In the genomic region with DNA sequence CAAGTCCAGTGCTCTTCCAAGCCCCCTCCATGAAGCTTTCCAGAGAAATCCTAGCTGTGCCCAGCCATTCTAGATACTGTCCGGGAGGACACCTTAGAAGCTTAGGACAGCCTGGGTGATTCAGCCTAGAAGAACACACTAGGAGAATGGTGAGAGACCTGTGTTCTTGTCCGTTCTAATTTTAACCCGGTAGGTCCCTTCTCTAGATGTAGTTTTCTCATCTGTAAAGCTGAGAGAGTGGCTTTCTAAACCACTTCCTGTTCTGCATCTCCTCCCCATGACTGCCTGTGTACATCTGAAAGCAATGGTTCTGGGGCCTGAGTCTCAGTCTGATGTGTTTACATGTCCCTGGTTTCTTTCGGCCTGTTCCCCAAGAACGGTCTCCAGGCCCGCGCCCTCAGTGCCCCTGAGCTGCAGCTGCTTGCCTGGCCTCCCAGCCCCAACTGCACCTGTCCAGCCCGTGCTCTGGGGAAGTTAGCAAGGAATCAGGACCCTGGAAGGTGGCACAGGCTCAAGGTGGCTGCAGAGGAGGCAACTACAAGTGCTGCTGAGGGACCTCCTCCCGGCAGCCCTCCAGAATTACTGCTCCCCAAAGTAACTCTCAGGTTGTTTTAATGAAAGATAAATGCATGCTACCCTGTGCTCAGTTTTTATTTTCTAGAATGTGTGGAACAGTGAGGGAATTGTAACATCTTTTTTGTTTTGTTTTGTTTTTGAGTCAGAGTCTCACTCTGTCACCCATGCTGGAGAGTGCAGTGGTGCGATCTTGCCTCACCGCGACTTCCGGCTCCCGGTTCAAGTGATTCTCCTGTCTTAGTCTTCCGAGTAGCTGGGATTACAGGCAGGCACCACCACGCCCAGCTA, we compare ENCODE assay signal across 9 cellular contexts.
DNase-seq lines count a peak whose midpoint lies in the region; ATAC-seq, FAIRE-seq and TF ChIP-seq lines count a peak whose summit lies in the region.
"Had no signal": no experiment of that assay in that cellular context is flagged by ENCODE, and none has a peak within 500 bp of the region (broad histone marks: within the 10 kb centered on the region; RNA-seq: fewer than 3 reads in every experiment).

No MANE protein-coding gene starts in this region.

- no TSS peak for BruUV-seq in HepG2 (replicated peaks; lab: Mats Ljungman, UMichigan)

- H2BK5ac ChIP-seq in mesenchymal stem cell (ENCODE audit: low read depth, low read length, poor library complexity, severe bottlenecking): no peak overlapping the region

- H2AFZ ChIP-seq in HepG2 (ENCODE audit: low read length) (no peak overlapping the region), mesenchymal stem cell (ENCODE audit: low read depth, low read length) (peak overlapping the region; percentile 1)

- H3K36me3 ChIP-seq in right lobe of liver (no peaks in the 10 kb centered on the region), HepG2 (replicated peaks in 1 of 2; ENCODE audit: control insufficient read depth in 1 of 2, insufficient read depth in 2 of 2, low read length in 2 of 2) (no peaks in the 10 kb centered on the region), mesenchymal stem cell (ENCODE audit: control insufficient read depth in 1 of 2, insufficient read depth in 2 of 2, low read depth in 1 of 2, low read length in 2 of 2) (no peaks in the 10 kb centered on the region)
- H3K36me3 ChIP-seq: pancreas had no signal

- H3K4me3 ChIP-seq in right lobe of liver (no peak overlapping the region), HepG2 (replicated peaks in 1 of 3; ENCODE audit: insufficient read depth in 1 of 3, low read depth in 2 of 3, low read length in 3 of 3) (no peak overlapping the region), mesenchymal stem cell (ENCODE audit: insufficient read depth in 1 of 2, low read depth in 1 of 2, low read length in 2 of 2) (no peak overlapping the region)
- H3K4me3 ChIP-seq: pancreas had no signal

- FAIRE-seq in HepG2 (lab: Jason Lieb, UNC): no peak
- FAIRE-seq: pancreas had no signal

- ATAC-seq in right lobe of liver: peak; percentile 37 to 62 (median 49)
- ATAC-seq in HepG2: no peak
- peak; percentile 84 for ATAC-seq in HG03196 (IDR thresholded peaks at IDR 0.05; ENCODE audit: unreplicated experiment)

- no peak overlapping the region for H3K23ac ChIP-seq in mesenchymal stem cell (ENCODE audit: low read length in 2 of 2)

- H2BK120ac ChIP-seq in mesenchymal stem cell (ENCODE audit: low read depth, low read length): no peak overlapping the region

- H3K27ac ChIP-seq in right lobe of liver (no peak overlapping the region), HepG2 (ENCODE audit: extremely low read length, insufficient read depth, low read length) (no peak overlapping the region), mesenchymal stem cell (ENCODE audit: low read length, poor library complexity, severe bottlenecking) (no peak overlapping the region)
- H3K27ac ChIP-seq: pancreas had no signal

- peak overlapping the region in 1 of 2 experiments; percentile 18 for H3K14ac ChIP-seq in mesenchymal stem cell (ENCODE audit: low read length in 2 of 2)

- DNase-seq in right lobe of liver: no peak
- DNase-seq in HepG2 (ENCODE audit: low spot score): no peak
- peak; percentile 32 to 35 for DNase-seq in activated CD4-positive, alpha-beta T cell treated with anti-CD3 and anti-CD28 coated beads for 4 hours
- peak; percentile 73 for DNase-seq in mesenchymal stem cell
- DNase-seq in NCI-H524 treated with DMSO at 0.1 percent for 48 hours (lab: John Stamatoyannopoulos, UW): no peak
- DNase-seq in NCI-H2196 treated with DMSO at 0.1 percent for 48 hours (lab: John Stamatoyannopoulos, UW; ENCODE audit: unreplicated experiment): no peak
- DNase-seq in NCI-H1930 (lab: John Stamatoyannopoulos, UW): no peak
- DNase-seq: pancreas had no signal

- H4K20me1 ChIP-seq in HepG2 (ENCODE audit: insufficient read depth, low read length): no peaks in the 10 kb centered on the region

- H3K4ac ChIP-seq in mesenchymal stem cell (ENCODE audit: low read depth in 1 of 2, low read length in 2 of 2): no peak overlapping the region

- H2BK12ac ChIP-seq in mesenchymal stem cell (ENCODE audit: low read length in 2 of 2): peak overlapping the region in 1 of 2 experiments; percentile 72

- H4K8ac ChIP-seq in mesenchymal stem cell (ENCODE audit: low read length): peak overlapping the region; percentile 10

- no peak overlapping the region for H2AK5ac ChIP-seq in mesenchymal stem cell (ENCODE audit: low read length, severe bottlenecking)

- TF ChIP-seq RAD21 in HepG2 (CRISPR knock-in tag; IDR thresholded peaks at IDR 0.05): no peak

- H4K91ac ChIP-seq in mesenchymal stem cell (ENCODE audit: low read length): no peak overlapping the region

- H2BK15ac ChIP-seq in mesenchymal stem cell (ENCODE audit: low read depth, poor library complexity, severe bottlenecking): no peak overlapping the region

- 72% methylated on average over 13 of the region's 16 CpGs for WGBS in right lobe of liver (ENCODE audit: insufficient coverage, low coverage, low lambda C conversion rate, missing lambda C conversion rate)
- WGBS in HepG2 (ENCODE audit: low lambda C conversion rate): 59% methylated on average over 16 of the region's 16 CpGs
- WGBS in mesenchymal stem cell: 64% methylated on average over 15 of the region's 16 CpGs

- H3K79me2 ChIP-seq in HepG2 (ENCODE audit: insufficient read depth, low read length): no peaks in the 10 kb centered on the region

- TF ChIP-seq POLR2A in right lobe of liver (IDR thresholded peaks at IDR 0.05): no peak
- TF ChIP-seq POLR2A in HepG2 (IDR thresholded peaks at IDR 0.05; ENCODE audit: insufficient read depth in 1 of 2, low read depth in 2 of 2, low read length in 2 of 2): no peak

- intact Hi-C loops in right lobe of liver (cut with DNase I) (no loop called here), HepG2 (cut with micrococcal nuclease; ENCODE audit: unreplicated experiment) (no loop called here)

- no peaks in the 10 kb centered on the region for H3K79me1 ChIP-seq in mesenchymal stem cell (replicated peaks; ENCODE audit: low read length, poor library complexity, severe bottlenecking)

- no peaks in the 10 kb centered on the region for H3K9me3 ChIP-seq in right lobe of liver
- no peaks in the 10 kb centered on the region for H3K9me3 ChIP-seq in HepG2 (ENCODE audit: low read length)
- H3K9me3 ChIP-seq in mesenchymal stem cell (ENCODE audit: control insufficient read depth, low read length): no peaks in the 10 kb centered on the region
- H3K9me3 ChIP-seq: pancreas had no signal

- H3K4me1 ChIP-seq in right lobe of liver (peaks cover 0 to 4% (median 0%) of the 10 kb centered on the region in 4 donors), HepG2 (ENCODE audit: insufficient read depth, low read length) (0 out of 2 replicates have a peak, but pooled peaks cover 7% of the 10 kb centered on the region), mesenchymal stem cell (ENCODE audit: control insufficient read depth, insufficient read depth, low read depth, low read length) (no peaks in the 10 kb centered on the region)
- H3K4me1 ChIP-seq: pancreas had no signal

- in situ Hi-C loops in HepG2 (cut with HindIII; ENCODE audit: extremely low pct_ligation_motif_present, low pct_unique_long_range_greater_than_20kb): no loop called here

- no peak for TF ChIP-seq EP300 in HepG2 (IDR thresholded peaks at IDR 0.05; ENCODE audit: low read depth in 2 of 2, low read length in 2 of 2)
- no peak for TF ChIP-seq EP300 in HepG2 (CRISPR knock-in tag; IDR thresholded peaks at IDR 0.05; ENCODE audit: borderline replicate concordance)

- POLR2A ChIA-PET in HepG2 (lab: Yijun Ruan, JAX): no interaction called here

- H3K9ac ChIP-seq in HepG2 (ENCODE audit: insufficient read depth, low read depth, low read length): no peak overlapping the region
- no peak overlapping the region for H3K9ac ChIP-seq in mesenchymal stem cell (ENCODE audit: low read length)

- no peak overlapping the region for H3K4me2 ChIP-seq in HepG2 (ENCODE audit: low read depth, low read length)
- no peak overlapping the region for H3K4me2 ChIP-seq in mesenchymal stem cell (ENCODE audit: low read length, poor library complexity, severe bottlenecking)

- CTCF ChIA-PET in HepG2 (lab: Yijun Ruan, JAX; ENCODE audit: low intra/inter-chr PET ratio, low total read pairs): no interaction called here

- H3K27me3 ChIP-seq in right lobe of liver (no peaks in the 10 kb centered on the region), HepG2 (ENCODE audit: control insufficient read depth in 1 of 2, insufficient read depth in 2 of 2, low read length in 2 of 2) (no peaks in the 10 kb centered on the region; a peak in 1 of 5 replicates), mesenchymal stem cell (ENCODE audit: control insufficient read depth in 1 of 2, insufficient read depth in 1 of 2, low read length in 2 of 2) (peaks cover 0 to 24% of the 10 kb centered on the region in 2 experiments)
- H3K27me3 ChIP-seq: pancreas had no signal

- TF ChIP-seq CTCF in right lobe of liver (IDR thresholded peaks at IDR 0.05) (no peak), HepG2 (CRISPR knock-in tag; IDR thresholded peaks at IDR 0.05) (no peak)

- peak overlapping the region in 1 of 2 experiments; percentile 55 for H3K18ac ChIP-seq in mesenchymal stem cell (ENCODE audit: low read depth in 1 of 2, low read length in 2 of 2)

TF ChIP-seq in HepG2, 621 proteins besides CTCF, POLR2A, EP300 and RAD21 (continues in another document):
- TF ChIP-seq ZNF124 (CRISPR knock-in tag; IDR thresholded peaks at IDR 0.05): no peak
- no peak for TF ChIP-seq JDP2 (CRISPR knock-in tag; IDR thresholded peaks at IDR 0.05; ENCODE audit: borderline replicate concordance)
- TF ChIP-seq, protein P1, sequence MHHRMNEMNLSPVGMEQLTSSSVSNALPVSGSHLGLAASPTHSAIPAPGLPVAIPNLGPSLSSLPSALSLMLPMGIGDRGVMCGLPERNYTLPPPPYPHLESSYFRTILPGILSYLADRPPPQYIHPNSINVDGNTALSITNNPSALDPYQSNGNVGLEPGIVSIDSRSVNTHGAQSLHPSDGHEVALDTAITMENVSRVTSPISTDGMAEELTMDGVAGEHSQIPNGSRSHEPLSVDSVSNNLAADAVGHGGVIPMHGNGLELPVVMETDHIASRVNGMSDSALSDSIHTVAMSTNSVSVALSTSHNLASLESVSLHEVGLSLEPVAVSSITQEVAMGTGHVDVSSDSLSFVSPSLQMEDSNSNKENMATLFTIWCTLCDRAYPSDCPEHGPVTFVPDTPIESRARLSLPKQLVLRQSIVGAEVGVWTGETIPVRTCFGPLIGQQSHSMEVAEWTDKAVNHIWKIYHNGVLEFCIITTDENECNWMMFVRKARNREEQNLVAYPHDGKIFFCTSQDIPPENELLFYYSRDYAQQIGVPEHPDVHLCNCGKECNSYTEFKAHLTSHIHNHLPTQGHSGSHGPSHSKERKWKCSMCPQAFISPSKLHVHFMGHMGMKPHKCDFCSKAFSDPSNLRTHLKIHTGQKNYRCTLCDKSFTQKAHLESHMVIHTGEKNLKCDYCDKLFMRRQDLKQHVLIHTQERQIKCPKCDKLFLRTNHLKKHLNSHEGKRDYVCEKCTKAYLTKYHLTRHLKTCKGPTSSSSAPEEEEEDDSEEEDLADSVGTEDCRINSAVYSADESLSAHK (CRISPR knock-in tag; IDR thresholded peaks at IDR 0.05; ENCODE audit: borderline replicate concordance): no peak
- TF ChIP-seq CCAR2 (optimal IDR thresholded peaks at IDR 0.05; ENCODE audit: low read depth, low read length): no peak

Comparison
In these comparisons a context has a peak if more than half of its experiments do, and no peak if none do; other contexts are left out.
1. DNase-seq: peak in activated CD4-positive, alpha-beta T cell treated with anti-CD3 and anti-CD28 coated beads for 4 hours (2 of 2) and mesenchymal stem cell (single experiment); none in right lobe of liver (0 of 3), HepG2 (single experiment), NCI-H524 treated with DMSO at 0.1 percent for 48 hours (single experiment), NCI-H2196 treated with DMSO at 0.1 percent for 48 hours (single experiment) and NCI-H1930 (0 of 2).